Comparison of ENCODE assay signal across 10 cellular contexts in the genomic region with DNA sequence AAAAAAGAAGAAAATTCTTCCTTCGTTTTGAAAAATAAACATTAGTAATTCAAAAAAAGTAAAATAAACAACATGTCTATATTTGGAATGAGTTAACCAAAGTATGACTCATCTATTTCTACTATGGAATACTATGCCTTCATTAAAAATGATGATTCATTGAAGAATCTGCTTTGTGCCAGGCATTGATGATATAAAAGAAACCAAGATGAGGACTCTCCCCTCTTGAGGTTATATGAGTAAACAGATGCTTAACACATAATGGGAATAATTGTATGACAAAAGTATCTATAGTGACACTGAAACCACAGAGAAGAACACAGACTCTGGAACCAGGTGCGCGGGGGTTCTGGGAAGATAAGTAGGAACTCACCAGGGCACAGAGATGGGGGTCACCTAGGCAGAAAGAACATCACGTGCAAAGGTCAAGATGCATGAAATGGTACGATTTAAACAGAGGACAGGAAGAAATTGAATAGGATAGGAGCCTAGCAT. TPM values are rescaled to one million over a fixed set of nuclear protein-coding genes. Genes with fewer than 3 reads are reported as not detected.
DNase-seq lines count a peak whose midpoint lies in the region; ATAC-seq and TF ChIP-seq lines count a peak whose summit lies in the region.
"Had no signal": no experiment of that assay in that cellular context is flagged by ENCODE, and none has a peak within 500 bp of the region (broad histone marks: within the 10 kb centered on the region; RNA-seq: fewer than 3 reads in every experiment).

No MANE protein-coding gene starts in this region.

- TF ChIP-seq CTCF in nephron progenitor cell (IDR thresholded peaks at IDR 0.05), result no peak
- TF ChIP-seq CTCF in activated CD8-positive, alpha-beta T cell treated with anti-CD3 and anti-CD28 coated beads for 36 hours (IDR thresholded peaks at IDR 0.05), result no peak
- no peak for TF ChIP-seq CTCF in GM10248 (IDR thresholded peaks at IDR 0.05; ENCODE audit: control extremely low read depth, extremely low read depth, low read depth, missing control alignments)

- H3K27ac Mint-ChIP-seq in nephron progenitor cell, result peak overlapping the region; percentile 53
- H3K27ac Mint-ChIP-seq in activated CD8-positive, alpha-beta T cell treated with anti-CD3 and anti-CD28 coated beads for 36 hours, result no peak overlapping the region
- H3K27ac Mint-ChIP-seq: activated naive CD4-positive, alpha-beta T cell treated with anti-CD3 and anti-CD28 coated beads, Interleukin-2, amount 10 ng/mL, durations not matched to agents 7 days and 5 days had no signal

- intact Hi-C loops in activated CD8-positive, alpha-beta T cell treated with anti-CD3 and anti-CD28 coated beads for 36 hours (cut with micrococcal nuclease), result no loop called here

- no peak overlapping the region for H3K4me3 Mint-ChIP-seq in nephron progenitor cell
- no peak overlapping the region for H3K4me3 Mint-ChIP-seq in activated CD8-positive, alpha-beta T cell treated with anti-CD3 and anti-CD28 coated beads for 36 hours
- H3K4me3 Mint-ChIP-seq: activated naive CD4-positive, alpha-beta T cell treated with anti-CD3 and anti-CD28 coated beads, Interleukin-2, amount 10 ng/mL, durations not matched to agents 7 days and 5 days had no signal

- H3K4me1 Mint-ChIP-seq in nephron progenitor cell, result peaks cover 11% of the 10 kb centered on the region
- H3K4me1 Mint-ChIP-seq in activated CD8-positive, alpha-beta T cell treated with anti-CD3 and anti-CD28 coated beads for 36 hours (ENCODE audit: low read depth), result no peaks in the 10 kb centered on the region
- H3K4me1 Mint-ChIP-seq: activated naive CD4-positive, alpha-beta T cell treated with anti-CD3 and anti-CD28 coated beads, Interleukin-2, amount 10 ng/mL, durations not matched to agents 7 days and 5 days had no signal

- no peaks in the 10 kb centered on the region for H3K36me3 Mint-ChIP-seq in nephron progenitor cell (ENCODE audit: low read depth)
- H3K36me3 Mint-ChIP-seq in activated CD8-positive, alpha-beta T cell treated with anti-CD3 and anti-CD28 coated beads for 36 hours (ENCODE audit: low read depth), result no peaks in the 10 kb centered on the region
- H3K36me3 Mint-ChIP-seq: activated naive CD4-positive, alpha-beta T cell treated with anti-CD3 and anti-CD28 coated beads, Interleukin-2, amount 10 ng/mL, durations not matched to agents 7 days and 5 days had no signal

- peaks cover 4% of the 10 kb centered on the region for H3K9me3 Mint-ChIP-seq in nephron progenitor cell
- no peaks in the 10 kb centered on the region for H3K9me3 Mint-ChIP-seq in activated CD8-positive, alpha-beta T cell treated with anti-CD3 and anti-CD28 coated beads for 36 hours
- H3K9me3 Mint-ChIP-seq: activated naive CD4-positive, alpha-beta T cell treated with anti-CD3 and anti-CD28 coated beads, Interleukin-2, amount 10 ng/mL, durations not matched to agents 7 days and 5 days had no signal

- POLR2A ChIA-PET in activated CD8-positive, alpha-beta T cell treated with anti-CD3 and anti-CD28 coated beads for 36 hours (lab: Charles Lee), result no interaction called here
- POLR2A ChIA-PET in GM10248 (lab: Yijun Ruan, JAX), result no interaction called here

- ATAC-seq in activated CD8-positive, alpha-beta T cell treated with anti-CD3 and anti-CD28 coated beads for 36 hours, result no peak

- peaks cover 15% of the 10 kb centered on the region for H3K27me3 Mint-ChIP-seq in nephron progenitor cell (ENCODE audit: low read depth, poor library complexity)
- no peaks in the 10 kb centered on the region for H3K27me3 Mint-ChIP-seq in activated CD8-positive, alpha-beta T cell treated with anti-CD3 and anti-CD28 coated beads for 36 hours

- DNase-seq in EH (ENCODE audit: low read depth) (peak; percentile 92), NCI-H2107 (lab: John Stamatoyannopoulos, UW) (peak; percentile 74), brain pericyte (ENCODE audit: low read depth, low spot score) (peak; percentile 39), nephron progenitor cell (no peak), DMS 273 (lab: John Stamatoyannopoulos, UW; ENCODE audit: unreplicated experiment) (no peak), DMS114 treated with DMSO at 0.1 percent for 48 hours (lab: John Stamatoyannopoulos, UW; ENCODE audit: unreplicated experiment) (no peak), GM10248 (ENCODE audit: extremely low spot score) (no peak)
- no peak for DNase-seq in activated CD8-positive, alpha-beta T cell treated with anti-CD3 and anti-CD28 coated beads for 36 hours
- DNase-seq: activated naive CD4-positive, alpha-beta T cell treated with anti-CD3 and anti-CD28 coated beads, Interleukin-2, amount 10 ng/mL, durations not matched to agents 7 days and 5 days; stimulated activated CD4-positive, alpha-beta T cell treated with anti-CD3 and anti-CD28 coated beads, Interleukin-15, amount 100 ng/mL, for 24 hours had no signal

- CTCF ChIA-PET in activated CD8-positive, alpha-beta T cell treated with anti-CD3 and anti-CD28 coated beads for 36 hours (lab: Charles Lee), result no interaction called here
- CTCF ChIA-PET in GM10248 (lab: Yijun Ruan, JAX), result no interaction called here

RNA-seq across cellular contexts. Expression of gene ELF3, which starts 18.8 kb away (rescaled TPM):
- under 1 TPM; 0.25 to 0.27 TPM for total RNA-seq in activated CD8-positive, alpha-beta T cell treated with anti-CD3 and anti-CD28 coated beads for 36 hours

RNA-seq across cellular contexts. Expression of gene RNPEP, which starts 46.8 kb away (rescaled TPM):
- total RNA-seq in activated CD8-positive, alpha-beta T cell treated with anti-CD3 and anti-CD28 coated beads for 36 hours, result 10 to 100 TPM; 37.8 to 39.5 TPM

Comparison
In these comparisons a context has a peak if more than half of its experiments do, and no peak if none do; other contexts are left out.
1. DNase-seq: peak in EH (single experiment), NCI-H2107 (single experiment) and brain pericyte (single experiment); none in nephron progenitor cell (single experiment), DMS 273 (single experiment), DMS114 treated with DMSO at 0.1 percent for 48 hours (single experiment), activated CD8-positive, alpha-beta T cell treated with anti-CD3 and anti-CD28 coated beads for 36 hours (single experiment) and GM10248 (single experiment).